9 cellular contexts compared by ENCODE assay signal in genomic region chr1:205355054-205355453, GRCh38. TPM values are rescaled to one million over a fixed set of nuclear protein-coding genes. Genes with fewer than 3 reads are reported as not detected.
A peak's percentile ranks its signal among the peaks of the same experiment; 100 is the strongest.
DNase-seq lines count a peak whose midpoint lies in the region; ATAC-seq, FAIRE-seq and TF ChIP-seq lines count a peak whose summit lies in the region.
"Had no signal": no experiment of that assay in that cellular context is flagged by ENCODE, and none has a peak within 500 bp of the region (broad histone marks: within the 10 kb centered on the region; RNA-seq: fewer than 3 reads in every experiment).

No MANE protein-coding gene starts in this region.

- ATAC-seq in A549, result peak in 1 of 2 experiments; percentile 33; a peak in 3 of 6 replicates
- ATAC-seq in HG02623 (IDR thresholded peaks at IDR 0.05; ENCODE audit: unreplicated experiment), result no peak
- ATAC-seq in gastrocnemius medialis, result no peak

- TF ChIP-seq POLR2A in A549 (IDR thresholded peaks at IDR 0.05; ENCODE audit: low read length) (no peak), gastrocnemius medialis (IDR thresholded peaks at IDR 0.05) (no peak)

- CTCF ChIA-PET in A549 (lab: Yijun Ruan, JAX), result interaction anchor here (1.0 to 67.1 kb wide), 42 partner anchors 8 to 304 kb away, joined by 3 to 3627 read pairs (median 10); partner anchors contain the start of genes BLACAT1, LEMD1 and NUAK2

- intact Hi-C loops in gastrocnemius medialis (cut with DNase I; ENCODE audit: low total_unique reads), result loop anchor here (10.0 kb wide), 1 partner anchor 130 kb away; no protein-coding TSS in a partner anchor

- no peak for TF ChIP-seq EP300 in A549 (IDR thresholded peaks at IDR 0.05)

- peak in 1 of 2 experiments; percentile 51 for DNase-seq in A549 (ENCODE audit: low read depth in 1 of 2, low spot score in 1 of 2)
- peak; percentile 47 for DNase-seq in M059J (ENCODE audit: low read depth)
- peak; percentile 43 for DNase-seq in bronchial epithelial cell (ENCODE audit: low read depth)
- peak; percentile 78 for DNase-seq in medulla oblongata (ENCODE audit: extremely low spot score)
- no peak for DNase-seq in NCI-H748 treated with DMSO at 0.1 percent for 48 hours (lab: John Stamatoyannopoulos, UW)
- no peak for DNase-seq in KG1 (lab: John Stamatoyannopoulos, UW)
- no peak for DNase-seq in gastrocnemius medialis

- WGBS in A549 (ENCODE audit: missing lambda C conversion rate), result 59% methylated on average over 4 of the region's 4 CpGs

- POLR2A ChIA-PET in A549 (lab: Yijun Ruan, JAX), result interaction anchor here (1.6 kb wide), 1 partner anchor 76 kb away, joined by 3 read pairs; no protein-coding TSS in a partner anchor

- H3K27me3 ChIP-seq in bronchial epithelial cell (ENCODE audit: control insufficient read depth, insufficient read depth, low read length), result peaks cover 9% of the 10 kb centered on the region
- H3K27me3 ChIP-seq in gastrocnemius medialis, result peaks cover 2 to 12% (median 7%) of the 10 kb centered on the region in 3 donors

- peak overlapping the region; percentile 29; the same call in 2 of the 3 replicates for H3K4me2 ChIP-seq in A549

- FAIRE-seq in A549 (lab: Jason Lieb, UNC) (no peak), bronchial epithelial cell (lab: Jason Lieb, UNC) (no peak)
- FAIRE-seq: HepG2 had no signal

- H3K9me3 ChIP-seq in A549 (no peaks in the 10 kb centered on the region), gastrocnemius medialis (no peaks in the 10 kb centered on the region)

- TF ChIP-seq CTCF in A549 (IDR thresholded peaks at IDR 0.05) (no peak), bronchial epithelial cell (IDR thresholded peaks at IDR 0.05; ENCODE audit: insufficient read depth, low read length, severe bottlenecking) (no peak), gastrocnemius medialis (IDR thresholded peaks at IDR 0.05 in 4 of 5, conservative IDR thresholded peaks at IDR 0.05 in 1 of 5) (no peak)

- TF ChIP-seq RAD21 in A549 (conservative IDR thresholded peaks at IDR 0.05 in 1 of 2, IDR thresholded peaks at IDR 0.05 in 1 of 2), result no peak

- no peak overlapping the region; a peak in 1 of 6 replicates for H3K27ac ChIP-seq in A549
- no peak overlapping the region for H3K27ac ChIP-seq in gastrocnemius medialis

- in situ Hi-C loops in gastrocnemius medialis (cut with MboI; ENCODE audit: low sequenced_read_pairs in 4 of 4), result loop anchor here in 2 of 4 donors (10.0 kb wide), 2 partner anchors 130 to 170 kb away; no protein-coding TSS in a partner anchor

- H3K4me3 ChIP-seq in A549 (no peak overlapping the region), bronchial epithelial cell (ENCODE audit: low read depth, low read length) (no peak overlapping the region), gastrocnemius medialis (no peak overlapping the region)

- H3K4me1 ChIP-seq in A549, result peaks cover 25% of the 10 kb centered on the region
- no peaks in the 10 kb centered on the region for H3K4me1 ChIP-seq in gastrocnemius medialis

- H3K36me3 ChIP-seq in bronchial epithelial cell (ENCODE audit: control insufficient read depth, insufficient read depth, low read length) (no peaks in the 10 kb centered on the region), gastrocnemius medialis (no peaks in the 10 kb centered on the region)

TF ChIP-seq in A549, 52 proteins besides CTCF, POLR2A, EP300 and RAD21:
- TF ChIP-seq SMC3 (IDR thresholded peaks at IDR 0.05), result no peak
- no peak for TF ChIP-seq KDM5A (IDR thresholded peaks at IDR 0.05)
- no peak for TF ChIP-seq JUNB (IDR thresholded peaks at IDR 0.05)
- TF ChIP-seq EHF (CRISPR knock-in tag; IDR thresholded peaks at IDR 0.05), result no peak
- no peak for TF ChIP-seq CBX2 (IDR thresholded peaks at IDR 0.05; ENCODE audit: borderline replicate concordance, low read depth)
- TF ChIP-seq RNF2 (IDR thresholded peaks at IDR 0.05; ENCODE audit: borderline replicate concordance, low read depth), result no peak
- no peak for TF ChIP-seq ZSCAN20 (CRISPR knock-in tag; IDR thresholded peaks at IDR 0.05)
- TF ChIP-seq NR3C1 (IDR thresholded peaks at IDR 0.05), result no peak
- TF ChIP-seq BCL3 (IDR thresholded peaks at IDR 0.05), result no peak
- no peak for TF ChIP-seq HOXB13 (CRISPR knock-in tag; IDR thresholded peaks at IDR 0.05; ENCODE audit: low read depth)
- TF ChIP-seq JUN (IDR thresholded peaks at IDR 0.05), result no peak
- no peak for TF ChIP-seq ZNF302 (CRISPR knock-in tag; IDR thresholded peaks at IDR 0.05)
- no peak for TF ChIP-seq HDAC2 (IDR thresholded peaks at IDR 0.05)
- no peak for TF ChIP-seq CBX8 (IDR thresholded peaks at IDR 0.05)
- no peak for TF ChIP-seq GATA3 (IDR thresholded peaks at IDR 0.05; ENCODE audit: borderline replicate concordance)
- no peak for TF ChIP-seq CHD4 (IDR thresholded peaks at IDR 0.05; ENCODE audit: borderline replicate concordance)
TF ChIP-seq in A549: peak in this region for 0.

RNA-seq across cellular contexts. Expression of gene KLHDC8A, which starts 1.7 kb away (rescaled TPM):
- 0.37 and 0.40 TPM in 2 replicates for polyA plus RNA-seq in A549 (2011; rRNA removed)
- polyA plus RNA-seq in A549 (2012; cell fraction: cytosol; rRNA removed), result 0.33 and 0.67 TPM in 2 replicates
- polyA plus RNA-seq in A549 (2012; cell fraction: nucleus; rRNA removed), result 0.26 and 0.55 TPM in 2 replicates
- 0.32 to 0.51 TPM (median 0.34 TPM) in 3 replicates for polyA plus RNA-seq in A549 (2017; fragmentation: RNase III; extraction: RNeasy Plus Mini Kit Qiagen cat#74134 plus additional on column Dnase treatment)
- 1.8 and 1.9 TPM in 2 replicates for polyA minus RNA-seq in A549 (2011; rRNA and poly(A)+ RNA removed)
- not detected in 2 replicates for total RNA-seq in M059J (2014; rRNA removed; shearing (Covaris generic))
- total RNA-seq in bronchial epithelial cell, result not detected in 2 replicates
- total RNA-seq in gastrocnemius medialis, result not detected
- total RNA-seq: HepG2 had no signal
- polyA plus RNA-seq: HepG2 had no signal

RNA-seq across cellular contexts. Expression of gene NUAK2, which starts 33.5 kb away (rescaled TPM):
- polyA plus RNA-seq in A549 (2011; rRNA removed) (22.6 and 29.7 TPM in 2 replicates), A549 (2017; fragmentation: RNase III; extraction: RNeasy Plus Mini Kit Qiagen cat#74134 plus additional on column Dnase treatment) (37.8 to 40.9 TPM (median 38.8 TPM) in 3 replicates)
- 31.1 and 44.6 TPM in 2 replicates for polyA plus RNA-seq in A549 (2012; cell fraction: cytosol; rRNA removed)
- polyA plus RNA-seq in A549 (2012; cell fraction: nucleus; rRNA removed), result 58.5 and 70.7 TPM in 2 replicates
- polyA minus RNA-seq in A549 (2011; rRNA and poly(A)+ RNA removed), result 34.3 and 54.4 TPM in 2 replicates
- total RNA-seq in M059J (2014; rRNA removed; shearing (Covaris generic)), result 6.7 and 8.4 TPM in 2 replicates
- total RNA-seq in bronchial epithelial cell (3.9 and 9.9 TPM in 2 replicates), gastrocnemius medialis (1 to 10 TPM in 1 of 4 donors, under 1 TPM in 3; 0.42 to 1.9 (median 0.58) TPM)

Comparison
In these comparisons a context has a peak if more than half of its experiments do, and no peak if none do; other contexts are left out.
1. DNase-seq: peak in M059J (single experiment), bronchial epithelial cell (single experiment) and medulla oblongata (single experiment); none in NCI-H748 treated with DMSO at 0.1 percent for 48 hours (single experiment), KG1 (single experiment) and gastrocnemius medialis (0 of 2).